15 cellular contexts compared by ENCODE assay signal in genomic region chrX:114606619-114607018, GRCh38. TPM values are rescaled to one million over a fixed set of nuclear protein-coding genes. Genes with fewer than 3 reads are reported as not detected.
"Had no signal": no experiment of that assay in that cellular context is flagged by ENCODE, and none has a peak within 500 bp of the region (broad histone marks: within the 10 kb centered on the region; RNA-seq: fewer than 3 reads in every experiment).

No MANE protein-coding gene starts in this region.

RNA-seq across cellular contexts. Expression of gene HTR2C, which starts 22.7 kb away (rescaled TPM):
- total RNA-seq: heart right ventricle, kidney epithelial cell, left ventricle myocardium inferior, lower leg skin, mononuclear cell, natural killer cell, osteocyte, posterior vena cava, psoas muscle, sigmoid colon, spleen, subcutaneous adipose tissue, suprapubic skin, thoracic aorta, upper lobe of right lung had no signal
